9 cellular contexts compared by ENCODE assay signal in genomic region chr16:70703041-70703834, GRCh38. TPM values are rescaled to one million over a fixed set of nuclear protein-coding genes. Genes with fewer than 3 reads are reported as not detected.
DNase-seq lines count a peak whose midpoint lies in the region; ATAC-seq and TF ChIP-seq lines count a peak whose summit lies in the region.
"Had no signal": no experiment of that assay in that cellular context is flagged by ENCODE, and none has a peak within 500 bp of the region (broad histone marks: within the 10 kb centered on the region; RNA-seq: fewer than 3 reads in every experiment).

No MANE protein-coding gene starts in this region.

- CTCF ChIA-PET in SK-N-SH (lab: Yijun Ruan, JAX): interaction anchor here (0.8 to 3.3 kb wide), 15 partner anchors 10 to 67 kb away, joined by 3 to 25 read pairs (median 3); no protein-coding TSS in a partner anchor

- H3K4me3 ChIP-seq in SK-N-SH (ENCODE audit: low read depth in 2 of 2, low read length in 1 of 2): no peak overlapping the region
- no peak overlapping the region for H3K4me3 ChIP-seq in cardiac muscle cell
- H3K4me3 ChIP-seq in retinal pigment epithelial cell (ENCODE audit: low read length): no peak overlapping the region

- POLR2A ChIA-PET in SK-N-SH (lab: Yijun Ruan, JAX): interaction anchor here (0.8 to 1.7 kb wide), 6 partner anchors 9 to 586 kb away, joined by 3 to 17 read pairs (median 4); partner anchors contain the start of gene CMTR2

- peaks cover 20% of the 10 kb centered on the region for H3K4me1 Mint-ChIP-seq in CD14-positive monocyte

- peaks cover 54 to 73% of the 10 kb centered on the region in 2 experiments; a peak in 3 of 4 replicates for H3K4me1 ChIP-seq in SK-N-SH (ENCODE audit: control insufficient read depth in 1 of 2, insufficient read depth in 2 of 2, low read depth in 1 of 2, low read length in 1 of 2)
- H3K4me1 ChIP-seq in cardiac muscle cell (ENCODE audit: low read depth): peaks cover 42% of the 10 kb centered on the region

- DNase-seq in GM03348 (ENCODE audit: low spot score): peak; percentile 87
- DNase-seq in SK-N-SH: peak; percentile 88
- DNase-seq in cardiac muscle cell (ENCODE audit: low read depth in 1 of 2, low spot score in 1 of 2): peak; percentile 47 to 68
- DNase-seq in retinal pigment epithelial cell (ENCODE audit: low read depth): peak; percentile 80
- no peak for DNase-seq in CD14-positive monocyte (ENCODE audit: low spot score)
- DNase-seq: activated CD8-positive, alpha-beta memory T cell treated with anti-CD3 and anti-CD28 coated beads, Interleukin-2, amount 50 U/mL, for 48 hours had no signal

- peak overlapping the region; percentile 60 for H3K9ac ChIP-seq in SK-N-SH

- no peak overlapping the region for H3K4me3 Mint-ChIP-seq in CD14-positive monocyte

- peak overlapping the region; percentile 60 for H2AFZ ChIP-seq in SK-N-SH (ENCODE audit: low read depth)

- H3K4me2 ChIP-seq in SK-N-SH: peak overlapping the region; percentile 60

- no peaks in the 10 kb centered on the region for H3K79me2 ChIP-seq in SK-N-SH (ENCODE audit: insufficient read depth)

- peak; percentile 57 for TF ChIP-seq CTCF in SK-N-SH (IDR thresholded peaks at IDR 0.05)
- peak; percentile 21 for TF ChIP-seq CTCF in cardiac muscle cell (IDR thresholded peaks at IDR 0.05; ENCODE audit: low read depth, low read length)
- peak; percentile 45 for TF ChIP-seq CTCF in retinal pigment epithelial cell (conservative IDR thresholded peaks at IDR 0.05; ENCODE audit: low read depth, low read length)
- TF ChIP-seq CTCF in CD14-positive monocyte (IDR thresholded peaks at IDR 0.05): no peak

- ATAC-seq in GM19023 (IDR thresholded peaks at IDR 0.05; ENCODE audit: unreplicated experiment): no peak
- no peak for ATAC-seq in HG03571 (IDR thresholded peaks at IDR 0.05; ENCODE audit: unreplicated experiment)
- ATAC-seq in HG03565 (IDR thresholded peaks at IDR 0.05; ENCODE audit: unreplicated experiment): no peak

- peak in 1 of 2 experiments; percentile 44; a peak in 1 of 4 replicates for TF ChIP-seq EP300 in SK-N-SH (IDR thresholded peaks at IDR 0.05; ENCODE audit: borderline replicate concordance in 1 of 2, low read depth in 1 of 2, low read length in 1 of 2)

- H3K36me3 Mint-ChIP-seq in CD14-positive monocyte: peaks cover 21 to 40% of the 10 kb centered on the region in 2 donors

- intact Hi-C loops in CD14-positive monocyte (cut with micrococcal nuclease): no loop called here

- H3K9me3 ChIP-seq in SK-N-SH (no peaks in the 10 kb centered on the region), cardiac muscle cell (ENCODE audit: low read depth) (no peaks in the 10 kb centered on the region)

- no peaks in the 10 kb centered on the region for H3K36me3 ChIP-seq in SK-N-SH (replicated peaks in 1 of 2; ENCODE audit: control insufficient read depth in 1 of 2, insufficient read depth in 2 of 2, low read length in 1 of 2)
- no peaks in the 10 kb centered on the region for H3K36me3 ChIP-seq in cardiac muscle cell

- no peaks in the 10 kb centered on the region for H4K20me1 ChIP-seq in SK-N-SH (ENCODE audit: insufficient read depth)

- TF ChIP-seq RAD21 in SK-N-SH (IDR thresholded peaks at IDR 0.05; ENCODE audit: low read length): peak; percentile 50

- WGBS in SK-N-SH (ENCODE audit: low lambda C conversion rate): 31% methylated on average over 7 of the region's 16 CpGs

- H3K27me3 ChIP-seq in SK-N-SH (ENCODE audit: insufficient read depth): no peaks in the 10 kb centered on the region
- no peaks in the 10 kb centered on the region for H3K27me3 ChIP-seq in cardiac muscle cell

- H3K27me3 Mint-ChIP-seq in CD14-positive monocyte (ENCODE audit: low read depth in 3 of 3): peaks cover 0 to 2% (median 0%) of the 10 kb centered on the region in 3 donors

- H3F3A ChIP-seq in SK-N-SH (replicated peaks; ENCODE audit: insufficient read depth): peaks cover 32% of the 10 kb centered on the region

- peak overlapping the region in 3 of 7 donors; percentile 45 to 67 (median 58) for H3K27ac Mint-ChIP-seq in CD14-positive monocyte

- peak overlapping the region; percentile 96 for H3K27ac ChIP-seq in SK-N-SH (ENCODE audit: low read depth in 2 of 2, low read length in 1 of 2)
- H3K27ac ChIP-seq in cardiac muscle cell: peak overlapping the region; percentile 79

- no peaks in the 10 kb centered on the region for H3K9me3 Mint-ChIP-seq in CD14-positive monocyte

- no peaks in the 10 kb centered on the region for H3K9me2 ChIP-seq in SK-N-SH

TF ChIP-seq in SK-N-SH, 30 proteins besides CTCF, POLR2A, EP300 and RAD21 (continues in another document):
- TF ChIP-seq GABPA (IDR thresholded peaks at IDR 0.05; ENCODE audit: low read depth) (no peak), TEAD4 (IDR thresholded peaks at IDR 0.05; ENCODE audit: borderline replicate concordance, insufficient read depth) (no peak), NFIC (IDR thresholded peaks at IDR 0.05; ENCODE audit: borderline replicate concordance) (0 out of 2 replicates have a peak, but pooled peaks have one; percentile 3), SMC3 (IDR thresholded peaks at IDR 0.05; ENCODE audit: low read depth, low read length) (peak; percentile 32; the same call in 1 of the 2 replicates), GATA2 (CRISPR knock-in tag; IDR thresholded peaks at IDR 0.05) (no peak), PBX3 (IDR thresholded peaks at IDR 0.05) (peak; percentile 59), CHD2 (IDR thresholded peaks at IDR 0.05; ENCODE audit: low read length, partially characterized antibody) (no peak), RCOR1 (IDR thresholded peaks at IDR 0.05; ENCODE audit: low read length) (no peak), MAX (IDR thresholded peaks at IDR 0.05; ENCODE audit: low read depth) (peak; percentile 94), IRF3 (IDR thresholded peaks at IDR 0.05; ENCODE audit: low read depth, low read length) (no peak), USF1 (IDR thresholded peaks at IDR 0.05; ENCODE audit: borderline replicate concordance, low read depth) (no peak)

RNA-seq across cellular contexts. Expression of gene MTSS2, which starts 17.4 kb away (rescaled TPM):
- polyA plus RNA-seq in SK-N-SH (2012; rRNA removed) (41.3 and 54.1 TPM in 2 replicates), cardiac muscle cell (12.4 and 22.7 TPM in 2 replicates), CD14-positive monocyte (not detected)
- polyA plus RNA-seq in SK-N-SH (2012; cell fraction: cytosol; rRNA removed): 25.3 and 37.7 TPM in 2 replicates
- polyA plus RNA-seq in SK-N-SH (2012; cell fraction: nucleus; rRNA removed): 114 and 150 TPM in 2 replicates
- total RNA-seq in cardiac muscle cell: 47.2 and 82.3 TPM in 2 replicates

RNA-seq across cellular contexts. Expression of gene IL34, which starts 56.9 kb away (rescaled TPM):
- 0.18 and 0.19 TPM in 2 replicates for polyA plus RNA-seq in SK-N-SH (2012; rRNA removed)
- polyA plus RNA-seq in SK-N-SH (2012; cell fraction: cytosol; rRNA removed): 0.17 and 0.26 TPM in 2 replicates
- polyA plus RNA-seq in SK-N-SH (2012; cell fraction: nucleus; rRNA removed): 0.27 and 0.36 TPM in 2 replicates
- not detected in 2 replicates for total RNA-seq in cardiac muscle cell
- polyA plus RNA-seq in cardiac muscle cell: 0.10 TPM in 1 of 2 replicates, not detected in the other
- polyA plus RNA-seq in CD14-positive monocyte: not detected

Comparison
In these comparisons a context has a peak if more than half of its experiments do, and no peak if none do; other contexts are left out.
1. RNA of gene MTSS2, which starts 17.4 kb away (polyA plus RNA-seq): 25.3 to 150 TPM in SK-N-SH and 12.4 to 22.7 TPM in cardiac muscle cell; not detected in CD14-positive monocyte; every median in the first group is over 10 times any median in the second.